ENCODE assay signal across 23 cellular contexts in genomic region chr10:76080991-76081390, GRCh38.
DNase-seq lines count a peak whose midpoint lies in the region; ATAC-seq, FAIRE-seq and TF ChIP-seq lines count a peak whose summit lies in the region.
"Had no signal": no experiment of that assay in that cellular context is flagged by ENCODE, and none has a peak within 500 bp of the region (broad histone marks: within the 10 kb centered on the region; RNA-seq: fewer than 3 reads in every experiment).

No MANE protein-coding gene starts in this region.

- TF ChIP-seq RAD21 in HepG2 (CRISPR knock-in tag; IDR thresholded peaks at IDR 0.05): no peak

- no peaks in the 10 kb centered on the region for H3K36me3 Mint-ChIP-seq in astrocyte (ENCODE audit: low read depth, unreplicated experiment)
- H3K36me3 Mint-ChIP-seq: natural killer cell had no signal

- intact Hi-C loops in HepG2 (cut with micrococcal nuclease; ENCODE audit: unreplicated experiment): no loop called here
- intact Hi-C loops in right lobe of liver (cut with DNase I): no loop called here
- intact Hi-C loops in esophagus squamous epithelium (cut with DNase I): no loop called here
- intact Hi-C loops in A673 (cut with micrococcal nuclease; ENCODE audit: unreplicated experiment): no loop called here

- TF ChIP-seq EP300 in HepG2 (IDR thresholded peaks at IDR 0.05; ENCODE audit: low read depth in 2 of 2, low read length in 2 of 2) (no peak), HepG2 (CRISPR knock-in tag; IDR thresholded peaks at IDR 0.05; ENCODE audit: borderline replicate concordance) (no peak)

- no peak for TF ChIP-seq CTCF in HepG2 (CRISPR knock-in tag; IDR thresholded peaks at IDR 0.05)
- no peak for TF ChIP-seq CTCF in right lobe of liver (IDR thresholded peaks at IDR 0.05)
- no peak for TF ChIP-seq CTCF in astrocyte (IDR thresholded peaks at IDR 0.05; ENCODE audit: insufficient read depth, low read depth, low read length)
- TF ChIP-seq CTCF in esophagus squamous epithelium (IDR thresholded peaks at IDR 0.05): no peak
- no peak for TF ChIP-seq CTCF in A673 (conservative IDR thresholded peaks at IDR 0.05; ENCODE audit: low read depth, low read length)

- BruUV-seq in HepG2 (replicated peaks; lab: Mats Ljungman, UMichigan) (no TSS peak), A673 (replicated peaks; lab: Mats Ljungman, UMichigan) (no TSS peak)

- H3K4me3 ChIP-seq in HepG2 (replicated peaks in 1 of 3; ENCODE audit: insufficient read depth in 1 of 3, low read depth in 2 of 3, low read length in 3 of 3) (no peak overlapping the region), right lobe of liver (no peak overlapping the region), astrocyte (ENCODE audit: insufficient read depth, low read depth, low read length) (no peak overlapping the region), esophagus squamous epithelium (no peak overlapping the region), A673 (ENCODE audit: low read depth, low read length, poor library complexity, severe bottlenecking) (no peak overlapping the region)
- H3K4me3 ChIP-seq: A549, prostate gland, stomach had no signal

- ATAC-seq in HepG2: no peak
- ATAC-seq in right lobe of liver: no peak
- ATAC-seq: A549, natural killer cell, Right ventricle myocardium inferior had no signal

- no peak for TF ChIP-seq POLR2A in HepG2 (IDR thresholded peaks at IDR 0.05; ENCODE audit: insufficient read depth in 1 of 2, low read depth in 2 of 2, low read length in 2 of 2)
- TF ChIP-seq POLR2A in right lobe of liver (IDR thresholded peaks at IDR 0.05): no peak
- no peak for TF ChIP-seq POLR2A in esophagus squamous epithelium (IDR thresholded peaks at IDR 0.05)

- WGBS in HepG2 (ENCODE audit: low lambda C conversion rate): 100% methylated on average over 3 of the region's 3 CpGs
- 90% methylated on average over 3 of the region's 3 CpGs for WGBS in right lobe of liver (ENCODE audit: insufficient coverage, low coverage, low lambda C conversion rate, missing lambda C conversion rate)
- WGBS in esophagus squamous epithelium, 2 donors: 76 to 94% methylated on average over 3 of the region's 3 CpGs

- H3K4me1 ChIP-seq in HepG2 (ENCODE audit: insufficient read depth, low read length) (peaks cover 24% of the 10 kb centered on the region), right lobe of liver (no peaks in the 10 kb centered on the region), astrocyte (ENCODE audit: insufficient read depth, low read length) (peaks cover 20% of the 10 kb centered on the region), esophagus squamous epithelium (peaks cover 0 to under 1% (median 0%) of the 10 kb centered on the region in 3 donors), A673 (ENCODE audit: insufficient read depth, low read length, poor library complexity, severe bottlenecking) (no peaks in the 10 kb centered on the region)
- H3K4me1 ChIP-seq: prostate gland had no signal

- H4K20me1 ChIP-seq in HepG2 (ENCODE audit: insufficient read depth, low read length): no peaks in the 10 kb centered on the region
- no peaks in the 10 kb centered on the region for H4K20me1 ChIP-seq in astrocyte (ENCODE audit: insufficient read depth, low read length)

- no peaks in the 10 kb centered on the region for H3K36me3 ChIP-seq in HepG2 (replicated peaks in 1 of 2; ENCODE audit: control insufficient read depth in 1 of 2, insufficient read depth in 2 of 2, low read length in 2 of 2)
- no peaks in the 10 kb centered on the region for H3K36me3 ChIP-seq in right lobe of liver
- H3K36me3 ChIP-seq in astrocyte (ENCODE audit: insufficient read depth, low read length): no peaks in the 10 kb centered on the region
- no peaks in the 10 kb centered on the region for H3K36me3 ChIP-seq in esophagus squamous epithelium
- no peaks in the 10 kb centered on the region for H3K36me3 ChIP-seq in A673 (ENCODE audit: insufficient read depth, low read length, poor library complexity, severe bottlenecking)
- H3K36me3 ChIP-seq: prostate gland, stomach had no signal

- peaks cover 4% of the 10 kb centered on the region for H3K9me3 Mint-ChIP-seq in astrocyte (ENCODE audit: unreplicated experiment)
- H3K9me3 Mint-ChIP-seq: natural killer cell had no signal

- H3K27me3 Mint-ChIP-seq in astrocyte (ENCODE audit: low read depth, unreplicated experiment): no peaks in the 10 kb centered on the region

- no peak for DNase-seq in HepG2 (ENCODE audit: low spot score)
- DNase-seq in right lobe of liver: no peak
- DNase-seq in astrocyte (ENCODE audit: low read depth): peak; percentile 27
- peak; percentile 14 for DNase-seq in iris pigment epithelial cell (ENCODE audit: low read depth)
- DNase-seq in esophagus squamous epithelium (lab: John Stamatoyannopoulos, UW): no peak
- no peak for DNase-seq in ureter (ENCODE audit: low spot score)
- DNase-seq in NCI-H2081 (lab: John Stamatoyannopoulos, UW): no peak
- DNase-seq in A673 (ENCODE audit: low spot score): no peak
- DNase-seq: activated CD4-positive, alpha-beta T cell treated with anti-CD3 and anti-CD28 coated beads for 48 hours; activated effector memory CD4-positive, alpha-beta T cell treated with Interleukin-2 at 50 U/mL for 16 hours; C1 segment of cervical spinal cord; DMS 273 treated with DMSO at 0.1 percent for 48 hours; effector memory CD4-positive, alpha-beta T cell; natural killer cell; NCI-H1092 treated with DMSO at 0.1 percent for 48 hours; NCI-H2107; NCI-H524 treated with DMSO at 0.1 percent for 48 hours; stimulated activated CD4-positive, alpha-beta T cell treated with anti-CD3 and anti-CD28 coated beads, Interleukin-4, amount 100 ng/mL, for 24 hours; stomach had no signal

- H3K27me3 ChIP-seq in HepG2 (ENCODE audit: control insufficient read depth in 1 of 2, insufficient read depth in 2 of 2, low read length in 2 of 2) (no peaks in the 10 kb centered on the region), right lobe of liver (no peaks in the 10 kb centered on the region), astrocyte (ENCODE audit: insufficient read depth, low read length) (no peaks in the 10 kb centered on the region), esophagus squamous epithelium (no peaks in the 10 kb centered on the region), A673 (replicated peaks; ENCODE audit: insufficient read depth, low read depth, low read length, poor library complexity) (no peaks in the 10 kb centered on the region)
- H3K27me3 ChIP-seq: stomach had no signal

- no peak overlapping the region for H3K4me3 Mint-ChIP-seq in astrocyte (ENCODE audit: unreplicated experiment)
- H3K4me3 Mint-ChIP-seq: natural killer cell had no signal

- no peak overlapping the region for H2AFZ ChIP-seq in HepG2 (ENCODE audit: low read length)
- H2AFZ ChIP-seq in astrocyte (ENCODE audit: low read depth, low read length): no peak overlapping the region

- H3K9ac ChIP-seq in HepG2 (ENCODE audit: insufficient read depth, low read depth, low read length) (no peak overlapping the region), astrocyte (ENCODE audit: low read length) (no peak overlapping the region)
- H3K9ac ChIP-seq: KMS-11 had no signal

- H3K4me1 Mint-ChIP-seq in astrocyte (ENCODE audit: low read depth, unreplicated experiment): peaks cover 23% of the 10 kb centered on the region
- H3K4me1 Mint-ChIP-seq: natural killer cell had no signal

- H3K9me3 ChIP-seq in HepG2 (ENCODE audit: low read length) (no peaks in the 10 kb centered on the region), right lobe of liver (no peaks in the 10 kb centered on the region), astrocyte (ENCODE audit: insufficient read depth, low read depth, low read length) (no peaks in the 10 kb centered on the region), esophagus squamous epithelium (no peaks in the 10 kb centered on the region), A673 (ENCODE audit: low read depth, low read length, poor library complexity, severe bottlenecking) (no peaks in the 10 kb centered on the region)
- H3K9me3 ChIP-seq: A549, prostate gland, stomach had no signal

- H3K79me2 ChIP-seq in HepG2 (ENCODE audit: insufficient read depth, low read length) (no peaks in the 10 kb centered on the region), astrocyte (ENCODE audit: insufficient read depth, low read length) (no peaks in the 10 kb centered on the region)

- H3K27ac ChIP-seq in HepG2 (ENCODE audit: extremely low read length, insufficient read depth, low read length): no peak overlapping the region
- H3K27ac ChIP-seq in right lobe of liver: no peak overlapping the region
- H3K27ac ChIP-seq in astrocyte (ENCODE audit: low read depth, low read length): no peak overlapping the region
- H3K27ac ChIP-seq in esophagus squamous epithelium: no peak overlapping the region
- H3K27ac ChIP-seq in A673 (ENCODE audit: low read depth, low read length, poor library complexity, severe bottlenecking): no peak overlapping the region
- H3K27ac ChIP-seq: KMS-11, prostate gland, stomach had no signal

- H3K27ac Mint-ChIP-seq in astrocyte (ENCODE audit: unreplicated experiment): no peak overlapping the region
- H3K27ac Mint-ChIP-seq: natural killer cell had no signal

- POLR2A ChIA-PET in HepG2 (lab: Yijun Ruan, JAX): interaction anchor here (1.1 kb wide), 1 partner anchor 30 kb away, joined by 3 read pairs; no protein-coding TSS in a partner anchor
- POLR2A ChIA-PET in A673 (lab: Charles Lee; ENCODE audit: low non-redundant PET): no interaction called here

- FAIRE-seq in HepG2 (lab: Jason Lieb, UNC) (no peak), astrocyte (lab: Jason Lieb, UNC) (no peak)
- FAIRE-seq: A549 had no signal

- no peak overlapping the region for H3K4me2 ChIP-seq in HepG2 (ENCODE audit: low read depth, low read length)
- peak overlapping the region; percentile 41 for H3K4me2 ChIP-seq in astrocyte (ENCODE audit: low read length)
- H3K4me2 ChIP-seq: A549, KMS-11 had no signal

- CTCF ChIA-PET in HepG2 (lab: Yijun Ruan, JAX; ENCODE audit: low intra/inter-chr PET ratio, low total read pairs) (no interaction called here), A673 (lab: Charles Lee) (no interaction called here)

- in situ Hi-C loops in HepG2 (cut with HindIII; ENCODE audit: extremely low pct_ligation_motif_present, low pct_unique_long_range_greater_than_20kb): no loop called here

TF ChIP-seq in HepG2, 621 proteins besides CTCF, POLR2A, EP300 and RAD21:
- no peak for TF ChIP-seq ZNF713 (CRISPR knock-in tag; IDR thresholded peaks at IDR 0.05)
- TF ChIP-seq HES4 (CRISPR knock-in tag; IDR thresholded peaks at IDR 0.05; ENCODE audit: borderline replicate concordance): no peak
- TF ChIP-seq ZNF614 (CRISPR knock-in tag; IDR thresholded peaks at IDR 0.05; ENCODE audit: borderline replicate concordance): no peak
- TF ChIP-seq HHEX (CRISPR knock-in tag; IDR thresholded peaks at IDR 0.05): no peak
- peak; percentile 38; the same call in 1 of the 2 replicates for TF ChIP-seq FOSL2 (CRISPR knock-in tag; IDR thresholded peaks at IDR 0.05)

Comparison
In these comparisons a context has a peak if more than half of its experiments do, and no peak if none do; other contexts are left out.
1. DNase-seq: peak in astrocyte (single experiment) and iris pigment epithelial cell (single experiment); none in HepG2 (single experiment), right lobe of liver (0 of 3), esophagus squamous epithelium (single experiment), ureter (single experiment), NCI-H2081 (0 of 2) and A673 (single experiment).